ENCODE assay signal across 22 cellular contexts in genomic region chr4:184350213-184350817, GRCh38.
DNase-seq lines count a peak whose midpoint lies in the region; FAIRE-seq and TF ChIP-seq lines count a peak whose summit lies in the region.
"Had no signal": no experiment of that assay in that cellular context is flagged by ENCODE, and none has a peak within 500 bp of the region (broad histone marks: within the 10 kb centered on the region; RNA-seq: fewer than 3 reads in every experiment).

No MANE protein-coding gene starts in this region.

- H3K4me1 Mint-ChIP-seq in type B pancreatic cell (ENCODE audit: unreplicated experiment) = peaks cover 31% of the 10 kb centered on the region

- peak overlapping the region; percentile 70 for H3K4me3 ChIP-seq in GM12864 (ENCODE audit: low read depth, low read length)
- H3K4me3 ChIP-seq in colonic mucosa = no peak overlapping the region
- H3K4me3 ChIP-seq in muscle layer of duodenum (ENCODE audit: low read depth in 1 of 2, low read length in 2 of 2) = no peak overlapping the region
- no peak overlapping the region for H3K4me3 ChIP-seq in ascending aorta
- H3K4me3 ChIP-seq: HAP-1, MG63 had no signal

- peak overlapping the region; percentile 99 for H3K27ac Mint-ChIP-seq in type B pancreatic cell
- H3K27ac Mint-ChIP-seq: CD8-positive, alpha-beta T cell had no signal

- H3K4me3 Mint-ChIP-seq in type B pancreatic cell = no peak overlapping the region
- H3K4me3 Mint-ChIP-seq: CD8-positive, alpha-beta T cell had no signal

- intact Hi-C loops in colonic mucosa (cut with DNase I) (no loop called here), ascending aorta (cut with DNase I) (no loop called here)

- H3K27ac ChIP-seq in colonic mucosa (peak overlapping the region; percentile 94), muscle layer of duodenum (ENCODE audit: low read length) (peak overlapping the region; percentile 91), ascending aorta (no peak overlapping the region)

- H3K36me3 ChIP-seq in colonic mucosa (no peaks in the 10 kb centered on the region), muscle layer of duodenum (ENCODE audit: control insufficient read depth in 1 of 2, insufficient read depth in 2 of 2, low read length in 2 of 2) (no peaks in the 10 kb centered on the region), ascending aorta (no peaks in the 10 kb centered on the region)
- H3K36me3 ChIP-seq: HAP-1, MG63 had no signal

- H3K4me1 ChIP-seq in colonic mucosa = peaks cover 31% of the 10 kb centered on the region
- H3K4me1 ChIP-seq in muscle layer of duodenum (ENCODE audit: control insufficient read depth in 1 of 2, insufficient read depth in 2 of 2, low read length in 2 of 2) = peaks cover 10 to 31% of the 10 kb centered on the region in 2 donors
- H3K4me1 ChIP-seq in ascending aorta = peaks cover 0 to 4% of the 10 kb centered on the region in 2 donors

- H3K27me3 Mint-ChIP-seq in type B pancreatic cell = no peaks in the 10 kb centered on the region

- FAIRE-seq in urothelium cell line (lab: Jason Lieb, UNC) (no peak), frontal cortex (lab: Jason Lieb, UNC) (no peak)
- FAIRE-seq: D721Med had no signal

- H3K27me3 ChIP-seq in colonic mucosa (no peaks in the 10 kb centered on the region), muscle layer of duodenum (ENCODE audit: low read depth, low read length) (no peaks in the 10 kb centered on the region), ascending aorta (no peaks in the 10 kb centered on the region)
- H3K27me3 ChIP-seq: MG63 had no signal

- H3K9ac ChIP-seq in colonic mucosa (ENCODE audit: low read depth in 2 of 2, low read length in 2 of 2) = peak overlapping the region in 1 of 2 donors; percentile 85

- DNase-seq in GM12864 (ENCODE audit: low read depth) (no peak), colonic mucosa (no peak), type B pancreatic cell (ENCODE audit: extremely low spot score, unreplicated experiment) (no peak), urothelium cell line (ENCODE audit: low spot score) (no peak), ascending aorta (ENCODE audit: low spot score in 2 of 2) (no peak), frontal cortex (ENCODE audit: low spot score in 2 of 2) (no peak)
- DNase-seq: ACHN; AML-193; CD8-positive, alpha-beta T cell; DMS79 treated with DMSO at 0.1 percent for 48 hours; IMR-90; Karpas-422; MG63; NCI-H1105; NCI-H1694 treated with DMSO at 0.1 percent for 48 hours; NCI-H446; NCI-H69; NK-92 treated with Interleukin-12 subunit alpha and Interleukin-12 subunit beta, amount 100 ng/mL, for 24 hours; SHP77 treated with DMSO at 0.1 percent for 48 hours had no signal

- H3K9me3 ChIP-seq in colonic mucosa (no peaks in the 10 kb centered on the region), muscle layer of duodenum (ENCODE audit: control insufficient read depth in 1 of 2, low read length in 2 of 2) (no peaks in the 10 kb centered on the region), ascending aorta (no peaks in the 10 kb centered on the region)
- H3K9me3 ChIP-seq: HAP-1, MG63 had no signal

- no peak for TF ChIP-seq CTCF in GM12864 (IDR thresholded peaks at IDR 0.05; ENCODE audit: low read depth, low read length, missing control alignments)
- no peak for TF ChIP-seq CTCF in colonic mucosa (IDR thresholded peaks at IDR 0.05)
- TF ChIP-seq CTCF in type B pancreatic cell (conservative IDR thresholded peaks at IDR 0.05) = no peak
- no peak for TF ChIP-seq CTCF in ascending aorta (IDR thresholded peaks at IDR 0.05)

- no peaks in the 10 kb centered on the region for H3K36me3 Mint-ChIP-seq in type B pancreatic cell
- H3K36me3 Mint-ChIP-seq: CD8-positive, alpha-beta T cell had no signal

- H3K9me3 Mint-ChIP-seq in type B pancreatic cell = no peaks in the 10 kb centered on the region
- H3K9me3 Mint-ChIP-seq: CD8-positive, alpha-beta T cell had no signal

Comparison
In these comparisons a context has a peak if more than half of its experiments do, and no peak if none do; other contexts are left out.
1. H3K27ac ChIP-seq: peak in colonic mucosa (single experiment) and muscle layer of duodenum (single experiment); none in ascending aorta (0 of 2).